Comparison of ENCODE assay signal across 36 cellular contexts in the genomic region with DNA sequence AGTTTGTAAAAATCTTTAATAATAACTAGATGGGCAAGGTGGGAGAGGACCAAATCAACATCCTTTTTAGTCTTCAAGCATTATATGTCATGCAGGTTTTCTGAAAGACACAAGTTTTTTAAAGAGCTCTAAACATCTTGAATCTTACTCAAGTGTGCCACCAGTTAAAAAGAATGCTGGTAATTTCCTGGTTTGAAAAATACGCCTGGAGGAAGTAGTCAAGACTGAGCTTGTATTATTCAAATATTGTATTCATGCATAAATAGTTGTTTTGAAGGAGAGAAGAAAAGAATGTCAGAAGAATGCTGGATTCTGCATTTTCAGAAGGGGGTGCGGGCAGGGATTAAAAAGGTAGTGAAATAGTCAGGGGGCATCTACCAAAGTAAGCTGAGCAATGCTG.
"Had no signal": no experiment of that assay in that cellular context is flagged by ENCODE, and none has a peak within 500 bp of the region (broad histone marks: within the 10 kb centered on the region; RNA-seq: fewer than 3 reads in every experiment).

No MANE protein-coding gene starts in this region.

- H3K9me3 ChIP-seq: adrenal gland, body of pancreas, breast epithelium, Peyer's patch, SJSA1 had no signal

- H3K27me3 Mint-ChIP-seq: activated CD4-positive, alpha-beta T cell treated with anti-CD3 and anti-CD28 coated beads for 36 hours; activated CD4-positive, alpha-beta T cell treated with anti-CD3 and anti-CD28 coated beads, Interleukin-2, amount 10 ng/mL, durations not matched to agents 7 days and 5 days had no signal

- H3K4me3 ChIP-seq: adrenal gland, body of pancreas, breast epithelium, Peyer's patch, SJSA1 had no signal

- H3K27me3 ChIP-seq: adrenal gland, body of pancreas, breast epithelium, Peyer's patch, SJSA1 had no signal

- H3K36me3 ChIP-seq: adrenal gland, breast epithelium, Peyer's patch, SJSA1 had no signal

- H3K4me3 Mint-ChIP-seq: activated CD4-positive, alpha-beta T cell treated with anti-CD3 and anti-CD28 coated beads for 36 hours; activated CD4-positive, alpha-beta T cell treated with anti-CD3 and anti-CD28 coated beads, Interleukin-2, amount 10 ng/mL, durations not matched to agents 7 days and 5 days; activated CD8-positive, alpha-beta T cell treated with anti-CD3 and anti-CD28 coated beads, Interleukin-2, amount 10 ng/mL, durations not matched to agents 7 days and 5 days; activated naive CD4-positive, alpha-beta T cell treated with anti-CD3 and anti-CD28 coated beads for 36 hours; activated T-cell treated with anti-CD3 and anti-CD28 coated beads, Interleukin-2, amount 50 U/mL, for 4 hours; activated T-helper 1 cell treated with anti-CD3 and anti-CD28 coated beads, Interleukin-12 subunit alpha, Interleukin-12 subunit beta, Interleukin-2, Interleukin-4 antibody, amounts not matched to agents 30 ng/mL and 10 ng/mL and 1 ng/mL, durations not matched to agents 14 hours and 24 hours and 36 hours had no signal

- H3K4me1 Mint-ChIP-seq: activated CD4-positive, alpha-beta T cell treated with anti-CD3 and anti-CD28 coated beads, Interleukin-2, amount 10 ng/mL, durations not matched to agents 7 days and 5 days had no signal

- H3K9me3 Mint-ChIP-seq: activated CD4-positive, alpha-beta T cell treated with anti-CD3 and anti-CD28 coated beads, Interleukin-2, amount 10 ng/mL, durations not matched to agents 7 days and 5 days; activated naive CD4-positive, alpha-beta T cell treated with anti-CD3 and anti-CD28 coated beads for 36 hours; activated naive CD4-positive, alpha-beta T cell treated with anti-CD3 and anti-CD28 coated beads, Interleukin-2, amount 50 U/mL, for 72 hours; activated T-cell treated with anti-CD3 and anti-CD28 coated beads, Interleukin-2, amount 50 U/mL, for 4 hours; activated T-helper 1 cell treated with anti-CD3 and anti-CD28 coated beads, Interleukin-12 subunit alpha, Interleukin-12 subunit beta, Interleukin-2, Interleukin-4 antibody, amounts not matched to agents 30 ng/mL and 10 ng/mL and 1 ng/mL, durations not matched to agents 14 hours and 24 hours and 36 hours had no signal

- H3K27ac Mint-ChIP-seq: activated CD4-positive, alpha-beta T cell treated with anti-CD3 and anti-CD28 coated beads for 36 hours; activated CD4-positive, alpha-beta T cell treated with anti-CD3 and anti-CD28 coated beads, Interleukin-2, amount 10 ng/mL, durations not matched to agents 7 days and 5 days; activated CD8-positive, alpha-beta T cell treated with anti-CD3 and anti-CD28 coated beads, Interleukin-2, amount 10 ng/mL, durations not matched to agents 7 days and 5 days; activated naive CD4-positive, alpha-beta T cell treated with anti-CD3 and anti-CD28 coated beads for 36 hours; activated naive CD4-positive, alpha-beta T cell treated with anti-CD3 and anti-CD28 coated beads, Interleukin-2, amount 50 U/mL, for 72 hours; activated T-helper 1 cell treated with anti-CD3 and anti-CD28 coated beads, Interleukin-12 subunit alpha, Interleukin-12 subunit beta, Interleukin-2, Interleukin-4 antibody, amounts not matched to agents 30 ng/mL and 10 ng/mL and 1 ng/mL, durations not matched to agents 14 hours and 24 hours and 36 hours had no signal

- H3K4me1 ChIP-seq: adrenal gland, body of pancreas, breast epithelium, Peyer's patch, SJSA1 had no signal

- DNase-seq: activated CD4-positive, alpha-beta T cell treated with anti-CD3 and anti-CD28 coated beads for 36 hours; activated CD4-positive, alpha-beta T cell treated with anti-CD3 and anti-CD28 coated beads, Interleukin-2, amount 10 ng/mL, durations not matched to agents 7 days and 5 days; activated CD4-positive, alpha-beta T cell treated with anti-CD3 and anti-CD28 coated beads, Interleukin-2, amount 50 U/mL, for 48 hours; activated CD8-positive, alpha-beta T cell treated with anti-CD3 and anti-CD28 coated beads, Interleukin-2, amount 10 ng/mL, durations not matched to agents 7 days and 5 days; activated gamma-delta T cell treated with Interleukin-2 at 50 U/mL for 16 hours; activated naive CD4-positive, alpha-beta T cell treated with anti-CD3 and anti-CD28 coated beads for 36 hours; activated T-cell treated with anti-CD3 and anti-CD28 coated beads for 4 hours; activated T-cell treated with anti-CD3 and anti-CD28 coated beads, Interleukin-2, amount 50 U/mL, for 4 hours; adrenal gland; body of pancreas; caudate nucleus; cerebellar nuclear complex; Kasumi-1; MM.1S; MV-4-11; NCI-H1092; NCI-H1436 treated with DMSO at 0.1 percent for 48 hours; NCI-H1694 treated with DMSO at 0.1 percent for 48 hours; NCI-H2029; NCI-H345; NCI-H510A; NCI-H526; NCI-H748 treated with DMSO at 0.1 percent for 48 hours; NK-92 treated with Interleukin-12 subunit alpha and Interleukin-12 subunit beta, amount 100 ng/mL, for 24 hours; PC-3; Peyer's patch; RPMI8226; SHP77 treated with DMSO at 0.1 percent for 48 hours; T1000 had no signal

- H3K27ac ChIP-seq: adrenal gland, body of pancreas, breast epithelium, Peyer's patch, SJSA1 had no signal

- ATAC-seq: activated CD4-positive, alpha-beta T cell treated with anti-CD3 and anti-CD28 coated beads for 36 hours; activated CD4-positive, CD25-positive, alpha-beta regulatory T cell treated with anti-CD3 and anti-CD28 coated beads, Interleukin-2, amount 50 U/mL, for 24 hours; activated CD8-positive, alpha-beta T cell treated with anti-CD3 and anti-CD28 coated beads, Interleukin-2, amount 10 ng/mL, durations not matched to agents 7 days and 5 days; activated naive CD4-positive, alpha-beta T cell treated with anti-CD3 and anti-CD28 coated beads, Interleukin-2, amount 50 U/mL, for 72 hours; activated T-cell treated with anti-CD3 and anti-CD28 coated beads, Interleukin-2, amount 50 U/mL, for 4 hours; body of pancreas; PC-3; SK-N-SH treated with all-trans-retinoic acid at 6 μM for 48 hours had no signal

- FAIRE-seq: astrocyte had no signal
